ENCODE assay signal across 7 cellular contexts in the genomic region with DNA sequence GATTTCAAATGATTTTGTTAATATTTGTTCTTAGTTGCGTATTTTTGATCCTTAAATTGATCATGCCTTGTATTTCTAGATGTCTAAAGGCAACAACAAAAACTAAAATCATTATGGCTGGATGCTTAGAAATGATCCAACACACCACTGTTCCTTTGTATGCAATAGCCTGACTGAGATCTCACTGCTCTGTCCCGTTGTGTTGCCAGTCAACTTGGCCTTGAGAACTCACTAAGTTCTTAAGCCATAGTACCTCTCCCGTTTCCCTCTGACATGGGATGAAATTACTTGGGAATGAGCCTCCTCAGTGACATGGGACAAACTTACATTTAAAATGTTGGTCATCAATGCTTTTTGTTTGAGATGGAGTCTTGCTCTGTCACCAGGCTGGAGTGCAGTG.
"Had no signal": no experiment of that assay in that cellular context is flagged by ENCODE, and none has a peak within 500 bp of the region (broad histone marks: within the 10 kb centered on the region; RNA-seq: fewer than 3 reads in every experiment).

No MANE protein-coding gene starts in this region.

- H3K27ac ChIP-seq: HL-60, KMS-11 had no signal

- DNase-seq: Karpas-422, KBM-7, KG1 had no signal

- H3K4me3 Mint-ChIP-seq: IgD-negative memory B cell had no signal

- H3K27ac Mint-ChIP-seq: IgD-negative memory B cell had no signal

- H3K36me3 Mint-ChIP-seq: IgD-negative memory B cell had no signal

- H3K4me2 ChIP-seq: KMS-11 had no signal

- H3K9ac ChIP-seq: KMS-11 had no signal

- FAIRE-seq: HTR-8/SVneo had no signal

- H3K4me1 Mint-ChIP-seq: IgD-negative memory B cell had no signal
